1 cellular context compared by ENCODE assay signal in genomic region chr2:9136997-9137819, GRCh38.
TF ChIP-seq lines count a peak whose summit lies in the region.

No MANE protein-coding gene starts in this region.

TF ChIP-seq in HepG2, 621 proteins besides CTCF, POLR2A, EP300 and RAD21 (continued from another document and continues in another):
- TF ChIP-seq ARNTL (CRISPR knock-in tag; IDR thresholded peaks at IDR 0.05) (0 out of 2 replicates have a peak, but pooled peaks have one; percentile 17), TRIM24 (CRISPR knock-in tag; IDR thresholded peaks at IDR 0.05) (0 out of 2 replicates have a peak, but pooled peaks have one; percentile 26), TFE3 (CRISPR knock-in tag; IDR thresholded peaks at IDR 0.05) (0 out of 2 replicates have a peak, but pooled peaks have one; percentile 47), XRCC5 (optimal IDR thresholded peaks at IDR 0.05; ENCODE audit: low read length) (peak; percentile 62), ZMYM2 (CRISPR knock-in tag; IDR thresholded peaks at IDR 0.05) (peak; percentile 59; the same call in 1 of the 2 replicates), MTA1 (CRISPR knock-in tag; IDR thresholded peaks at IDR 0.05; ENCODE audit: borderline replicate concordance) (0 out of 2 replicates have a peak, but pooled peaks have one; percentile 59), TARDBP (CRISPR knock-in tag; IDR thresholded peaks at IDR 0.05) (peak; percentile 39; the same call in 1 of the 2 replicates), ZBTB7B (CRISPR knock-in tag; IDR thresholded peaks at IDR 0.05) (peak; percentile 49; the same call in 1 of the 2 replicates), FOXA1 (IDR thresholded peaks at IDR 0.05) (no peak), FOXA1 (CRISPR knock-in tag; IDR thresholded peaks at IDR 0.05) (peak; percentile 91), ZNF292 (CRISPR knock-in tag; IDR thresholded peaks at IDR 0.05; ENCODE audit: borderline replicate concordance, low read depth) (peak; percentile 80; the same call in 1 of the 2 replicates), IRF9 (CRISPR knock-in tag; IDR thresholded peaks at IDR 0.05; ENCODE audit: borderline replicate concordance) (0 out of 2 replicates have a peak, but pooled peaks have one; percentile 37), SRSF1 (optimal IDR thresholded peaks at IDR 0.05; ENCODE audit: low read depth, low read length) (peak; percentile 27), HNF4A (CRISPR knock-in tag; IDR thresholded peaks at IDR 0.05) (peak; percentile 85), DPF2 (CRISPR knock-in tag; IDR thresholded peaks at IDR 0.05; ENCODE audit: borderline replicate concordance, low read depth) (peak; percentile 49; the same call in 1 of the 2 replicates), KDM1A (CRISPR knock-in tag; IDR thresholded peaks at IDR 0.05) (peak; percentile 57; the same call in 1 of the 2 replicates), HES4 (CRISPR knock-in tag; IDR thresholded peaks at IDR 0.05; ENCODE audit: borderline replicate concordance) (no peak), NFYB (CRISPR knock-in tag; IDR thresholded peaks at IDR 0.05) (no peak), ZFP91 (CRISPR knock-in tag; IDR thresholded peaks at IDR 0.05; ENCODE audit: borderline replicate concordance) (peak; percentile 60), ZMYM4 (CRISPR knock-in tag; IDR thresholded peaks at IDR 0.05) (0 out of 2 replicates have a peak, but pooled peaks have one; percentile 20), MLLT10 (CRISPR knock-in tag; IDR thresholded peaks at IDR 0.05) (no peak), FOSL2 (CRISPR knock-in tag; IDR thresholded peaks at IDR 0.05) (peak; percentile 47; the same call in 1 of the 2 replicates), IRF2 (CRISPR knock-in tag; IDR thresholded peaks at IDR 0.05) (0 out of 2 replicates have a peak, but pooled peaks have one; percentile 29), GABPA (IDR thresholded peaks at IDR 0.05; ENCODE audit: low read depth, low read length) (no peak), GABPA (CRISPR knock-in tag; IDR thresholded peaks at IDR 0.05; ENCODE audit: low read depth) (0 out of 2 replicates have a peak, but pooled peaks have one; percentile 21), HOXA5 (CRISPR knock-in tag; IDR thresholded peaks at IDR 0.05) (no peak), RARA (CRISPR knock-in tag; IDR thresholded peaks at IDR 0.05) (0 out of 2 replicates have a peak, but pooled peaks have one; percentile 5), ZNF484 (CRISPR knock-in tag; IDR thresholded peaks at IDR 0.05; ENCODE audit: borderline replicate concordance, low read depth) (no peak), ZBTB3 (CRISPR knock-in tag; IDR thresholded peaks at IDR 0.05; ENCODE audit: borderline replicate concordance, low read depth) (no peak), ZNF547 (CRISPR knock-in tag; IDR thresholded peaks at IDR 0.05) (no peak), LBX2 (CRISPR knock-in tag; IDR thresholded peaks at IDR 0.05; ENCODE audit: borderline replicate concordance) (0 out of 2 replicates have a peak, but pooled peaks have one; percentile 33), CENPBD1 (CRISPR knock-in tag; IDR thresholded peaks at IDR 0.05; ENCODE audit: borderline replicate concordance, low read depth) (no peak), SMC3 (IDR thresholded peaks at IDR 0.05; ENCODE audit: low read length) (no peak), REST (IDR thresholded peaks at IDR 0.05; ENCODE audit: borderline replicate concordance in 1 of 2, low read depth in 1 of 2, low read length in 2 of 2) (0 out of 4 replicates have a peak, but pooled peaks of 1 of the 2 experiments have one; percentile 11), ZNF782 (CRISPR knock-in tag; IDR thresholded peaks at IDR 0.05; ENCODE audit: borderline replicate concordance) (peak; percentile 75; the same call in 1 of the 2 replicates), ZNF430 (CRISPR knock-in tag; IDR thresholded peaks at IDR 0.05) (peak; percentile 64; the same call in 1 of the 2 replicates), FOXO1 (CRISPR knock-in tag; IDR thresholded peaks at IDR 0.05) (peak; percentile 78), ZBTB33 (CRISPR knock-in tag; IDR thresholded peaks at IDR 0.05) (0 out of 2 replicates have a peak, but pooled peaks have one; percentile 3), MEIS1 (CRISPR knock-in tag; IDR thresholded peaks at IDR 0.05; ENCODE audit: borderline replicate concordance) (peak; percentile 44; the same call in 1 of the 2 replicates), TSC22D2 (CRISPR knock-in tag; IDR thresholded peaks at IDR 0.05; ENCODE audit: borderline replicate concordance) (no peak), SKIL (CRISPR knock-in tag; IDR thresholded peaks at IDR 0.05; ENCODE audit: borderline replicate concordance) (peak; percentile 30; the same call in 1 of the 2 replicates)
